1 cellular context compared by ENCODE assay signal in genomic region chr20:43461894-43462293, GRCh38.
A peak's percentile ranks its signal among the peaks of the same experiment; 100 is the strongest.
TF ChIP-seq lines count a peak whose summit lies in the region.

No MANE protein-coding gene starts in this region.

TF ChIP-seq in HepG2, 621 proteins besides CTCF, POLR2A, EP300 and RAD21:
- TF ChIP-seq POLR2AphosphoS2 (IDR thresholded peaks at IDR 0.05; ENCODE audit: low read depth, low read length) (peak; percentile 19; the same call in 1 of the 2 replicates), JARID2 (CRISPR knock-in tag; IDR thresholded peaks at IDR 0.05; ENCODE audit: insufficient replicate concordance) (no peak), ARNT (IDR thresholded peaks at IDR 0.05) (no peak), ASH2L (IDR thresholded peaks at IDR 0.05; ENCODE audit: insufficient read length, low read depth, low read length) (peak; percentile 15), SMARCC2 (IDR thresholded peaks at IDR 0.05) (no peak), POLR2AphosphoS5 (IDR thresholded peaks at IDR 0.05; ENCODE audit: low read depth, low read length) (peak; percentile 48), ZFP37 (CRISPR knock-in tag; IDR thresholded peaks at IDR 0.05; ENCODE audit: borderline replicate concordance) (no peak)
